18 cellular contexts compared by ENCODE assay signal in the genomic region with DNA sequence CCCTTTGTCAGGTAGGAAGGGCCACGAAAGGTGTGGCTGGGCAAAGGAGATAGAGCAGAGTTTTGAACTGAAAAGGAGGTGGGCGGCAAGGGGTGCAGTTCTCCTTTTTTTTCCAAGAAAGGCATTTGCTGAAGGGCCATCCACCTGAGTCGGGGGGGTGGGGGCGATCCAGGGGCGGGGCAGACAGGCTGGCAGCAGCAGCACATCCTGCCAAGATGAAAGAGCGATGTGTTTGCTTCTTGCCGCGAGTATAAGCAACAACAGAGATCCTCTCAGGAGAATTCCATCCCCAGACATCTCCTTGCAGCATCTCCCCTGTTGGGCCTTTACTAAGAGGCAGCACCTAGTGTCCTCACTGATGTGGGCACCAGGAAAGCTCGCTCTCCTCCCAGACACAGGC.
DNase-seq lines count a peak whose midpoint lies in the region; ATAC-seq and TF ChIP-seq lines count a peak whose summit lies in the region.
"Had no signal": no experiment of that assay in that cellular context is flagged by ENCODE, and none has a peak within 500 bp of the region (broad histone marks: within the 10 kb centered on the region; RNA-seq: fewer than 3 reads in every experiment).

No MANE protein-coding gene starts in this region.

- no peaks in the 10 kb centered on the region for H3K27me3 Mint-ChIP-seq in activated CD4-positive, alpha-beta memory T cell treated with anti-CD3 and anti-CD28 coated beads for 36 hours
- peaks cover 17% of the 10 kb centered on the region for H3K27me3 Mint-ChIP-seq in activated CD4-positive, alpha-beta memory T cell treated with anti-CD3 and anti-CD28 coated beads, Interleukin-2, amount 10 ng/mL, durations not matched to agents 7 days and 5 days
- peaks cover under 1% of the 10 kb centered on the region for H3K27me3 Mint-ChIP-seq in CD8-positive, alpha-beta T cell (ENCODE audit: low read depth)
- H3K27me3 Mint-ChIP-seq in naive thymus-derived CD4-positive, alpha-beta T cell, result peaks cover 0 to 41% (median 0%) of the 10 kb centered on the region in 5 donors

- intact Hi-C loops in activated CD4-positive, alpha-beta memory T cell treated with anti-CD3 and anti-CD28 coated beads for 36 hours (cut with micrococcal nuclease), result no loop called here
- intact Hi-C loops in CD8-positive, alpha-beta T cell (cut with DNase I, micrococcal nuclease), result no loop called here
- intact Hi-C loops in naive thymus-derived CD4-positive, alpha-beta T cell (cut with micrococcal nuclease), result loop anchor here in 1 of 2 donors (10.0 kb wide), 1 partner anchor 359 kb away; no protein-coding TSS in a partner anchor
- intact Hi-C loops in prostate gland (cut with DNase I), result no loop called here

- no peak for TF ChIP-seq POLR2A in prostate gland (IDR thresholded peaks at IDR 0.05)

- H3K27me3 ChIP-seq in CD8-positive, alpha-beta T cell (ENCODE audit: insufficient read depth, low read length), result no peaks in the 10 kb centered on the region
- H3K27me3 ChIP-seq in naive thymus-derived CD4-positive, alpha-beta T cell (ENCODE audit: control insufficient read depth in 2 of 2, insufficient read depth in 2 of 2, low read length in 2 of 2), result no peaks in the 10 kb centered on the region
- H3K27me3 ChIP-seq in prostate gland (replicated peaks; ENCODE audit: insufficient read depth), result no peaks in the 10 kb centered on the region

- no peaks in the 10 kb centered on the region for H3K9me3 ChIP-seq in CD8-positive, alpha-beta T cell (ENCODE audit: low read length)
- H3K9me3 ChIP-seq in naive thymus-derived CD4-positive, alpha-beta T cell (ENCODE audit: control insufficient read depth in 2 of 3, low read length in 3 of 3), result no peaks in the 10 kb centered on the region
- H3K9me3 ChIP-seq in prostate gland, result no peaks in the 10 kb centered on the region
- H3K9me3 ChIP-seq: A549, SK-N-SH had no signal

- 75% methylated on average over 9 of the region's 9 CpGs for WGBS in prostate gland

- no peaks in the 10 kb centered on the region for H3K36me3 ChIP-seq in CD8-positive, alpha-beta T cell (ENCODE audit: insufficient read depth, low read length)
- no peaks in the 10 kb centered on the region for H3K36me3 ChIP-seq in naive thymus-derived CD4-positive, alpha-beta T cell (ENCODE audit: control insufficient read depth in 2 of 3, insufficient read depth in 3 of 3, low read length in 3 of 3)
- no peaks in the 10 kb centered on the region for H3K36me3 ChIP-seq in prostate gland

- H3K27ac ChIP-seq in CD8-positive, alpha-beta T cell (ENCODE audit: low read depth, low read length), result no peak overlapping the region
- H3K27ac ChIP-seq in naive thymus-derived CD4-positive, alpha-beta T cell (ENCODE audit: low read depth, low read length), result no peak overlapping the region
- H3K27ac ChIP-seq in prostate gland, result no peak overlapping the region

- H3K27ac Mint-ChIP-seq in activated CD4-positive, alpha-beta memory T cell treated with anti-CD3 and anti-CD28 coated beads for 36 hours, result peak overlapping the region; percentile 69
- no peak overlapping the region for H3K27ac Mint-ChIP-seq in activated CD4-positive, alpha-beta memory T cell treated with anti-CD3 and anti-CD28 coated beads, Interleukin-2, amount 10 ng/mL, durations not matched to agents 7 days and 5 days
- peak overlapping the region; percentile 85 for H3K27ac Mint-ChIP-seq in CD8-positive, alpha-beta T cell
- peak overlapping the region; percentile 62 to 96 (median 89) for H3K27ac Mint-ChIP-seq in naive thymus-derived CD4-positive, alpha-beta T cell
- H3K27ac Mint-ChIP-seq: type B pancreatic cell had no signal

- no peaks in the 10 kb centered on the region for H3K9me3 Mint-ChIP-seq in activated CD4-positive, alpha-beta memory T cell treated with anti-CD3 and anti-CD28 coated beads for 36 hours
- H3K9me3 Mint-ChIP-seq in activated CD4-positive, alpha-beta memory T cell treated with anti-CD3 and anti-CD28 coated beads, Interleukin-2, amount 10 ng/mL, durations not matched to agents 7 days and 5 days, result no peaks in the 10 kb centered on the region
- H3K9me3 Mint-ChIP-seq in CD8-positive, alpha-beta T cell, result no peaks in the 10 kb centered on the region
- H3K9me3 Mint-ChIP-seq in naive thymus-derived CD4-positive, alpha-beta T cell, result peaks cover 0 to 1% (median 0%) of the 10 kb centered on the region in 11 donors
- H3K9me3 Mint-ChIP-seq: type B pancreatic cell had no signal

- no peak for TF ChIP-seq CTCF in CD8-positive, alpha-beta T cell (IDR thresholded peaks at IDR 0.05)
- TF ChIP-seq CTCF in prostate gland (IDR thresholded peaks at IDR 0.05), result no peak

- H3K4me1 ChIP-seq in CD8-positive, alpha-beta T cell (ENCODE audit: insufficient read depth, low read length), result peaks cover 37% of the 10 kb centered on the region
- peaks cover 28 to 37% of the 10 kb centered on the region in 2 donors for H3K4me1 ChIP-seq in naive thymus-derived CD4-positive, alpha-beta T cell (ENCODE audit: control insufficient read depth in 2 of 2, insufficient read depth in 2 of 2, low read length in 2 of 2)
- H3K4me1 ChIP-seq in prostate gland (replicated peaks), result no peaks in the 10 kb centered on the region
- H3K4me1 ChIP-seq: A549 had no signal

- H3K36me3 Mint-ChIP-seq in activated CD4-positive, alpha-beta memory T cell treated with anti-CD3 and anti-CD28 coated beads for 36 hours, result no peaks in the 10 kb centered on the region
- H3K36me3 Mint-ChIP-seq in activated CD4-positive, alpha-beta memory T cell treated with anti-CD3 and anti-CD28 coated beads, Interleukin-2, amount 10 ng/mL, durations not matched to agents 7 days and 5 days (ENCODE audit: low read depth), result no peaks in the 10 kb centered on the region
- no peaks in the 10 kb centered on the region for H3K36me3 Mint-ChIP-seq in CD8-positive, alpha-beta T cell
- peaks cover 0 to 4% (median 0%) of the 10 kb centered on the region in 5 donors for H3K36me3 Mint-ChIP-seq in naive thymus-derived CD4-positive, alpha-beta T cell
- H3K36me3 Mint-ChIP-seq: type B pancreatic cell had no signal

- H3K4me3 ChIP-seq in CD8-positive, alpha-beta T cell (ENCODE audit: low read depth, low read length), result no peak overlapping the region
- H3K4me3 ChIP-seq in naive thymus-derived CD4-positive, alpha-beta T cell (ENCODE audit: low read length), result peak overlapping the region; percentile 41
- no peak overlapping the region for H3K4me3 ChIP-seq in prostate gland
- H3K4me3 ChIP-seq: A549 had no signal

- DNase-seq in activated CD4-positive, alpha-beta memory T cell treated with anti-CD3 and anti-CD28 coated beads for 36 hours, result peak; percentile 43
- no peak for DNase-seq in activated CD4-positive, alpha-beta memory T cell treated with anti-CD3 and anti-CD28 coated beads, Interleukin-2, amount 10 ng/mL, durations not matched to agents 7 days and 5 days
- peak in 4 of 7 experiments; percentile 12 to 54 (median 26) for DNase-seq in CD8-positive, alpha-beta T cell
- peak; percentile 16 to 24 for DNase-seq in activated CD4-positive, alpha-beta T cell treated with anti-CD3 and anti-CD28 coated beads, Interleukin-2, amount 50 U/mL, for 48 hours
- peak in 6 of 9 donors; percentile 8 to 41 (median 32) for DNase-seq in naive thymus-derived CD4-positive, alpha-beta T cell
- DNase-seq in prostate gland (ENCODE audit: low spot score) (no peak), NCI-H345 (lab: John Stamatoyannopoulos, UW) (no peak)
- DNase-seq: HCEC 1CT, Kasumi-1, NCI-H2171, NCI-H82, SK-N-SH had no signal

- POLR2A ChIA-PET in activated CD4-positive, alpha-beta memory T cell treated with anti-CD3 and anti-CD28 coated beads for 36 hours (lab: Charles Lee), result no interaction called here
- POLR2A ChIA-PET in activated CD4-positive, alpha-beta memory T cell treated with anti-CD3 and anti-CD28 coated beads, Interleukin-2, amount 10 ng/mL, durations not matched to agents 7 days and 5 days (lab: Charles Lee), result no interaction called here
- POLR2A ChIA-PET in CD8-positive, alpha-beta T cell (lab: Charles Lee), result no interaction called here
- POLR2A ChIA-PET in naive thymus-derived CD4-positive, alpha-beta T cell (lab: Charles Lee), result no interaction called here

- CTCF ChIA-PET in activated CD4-positive, alpha-beta memory T cell treated with anti-CD3 and anti-CD28 coated beads for 36 hours (lab: Charles Lee), result no interaction called here
- CTCF ChIA-PET in activated CD4-positive, alpha-beta memory T cell treated with anti-CD3 and anti-CD28 coated beads, Interleukin-2, amount 10 ng/mL, durations not matched to agents 7 days and 5 days (lab: Charles Lee), result interaction anchor here (1.6 kb wide), 1 partner anchor 10 kb away, joined by 4 read pairs; no protein-coding TSS in a partner anchor
- CTCF ChIA-PET in CD8-positive, alpha-beta T cell (lab: Charles Lee), result no interaction called here
- CTCF ChIA-PET in naive thymus-derived CD4-positive, alpha-beta T cell (lab: Charles Lee), result no interaction called here

- ATAC-seq in CD8-positive, alpha-beta T cell, result peak; percentile 43
- peak; percentile 56 for ATAC-seq in naive thymus-derived CD4-positive, alpha-beta T cell
- no peak for ATAC-seq in HG03280 (IDR thresholded peaks at IDR 0.05; ENCODE audit: unreplicated experiment)
- ATAC-seq: A549, esophagus mucosa, left lobe of liver, sciatic nerve had no signal

- H3K4me3 Mint-ChIP-seq in activated CD4-positive, alpha-beta memory T cell treated with anti-CD3 and anti-CD28 coated beads for 36 hours, result peak overlapping the region; percentile 58
- H3K4me3 Mint-ChIP-seq in activated CD4-positive, alpha-beta memory T cell treated with anti-CD3 and anti-CD28 coated beads, Interleukin-2, amount 10 ng/mL, durations not matched to agents 7 days and 5 days, result no peak overlapping the region
- H3K4me3 Mint-ChIP-seq in CD8-positive, alpha-beta T cell, result peak overlapping the region; percentile 68
- peak overlapping the region; percentile 70 to 88 (median 80) for H3K4me3 Mint-ChIP-seq in naive thymus-derived CD4-positive, alpha-beta T cell
- H3K4me3 Mint-ChIP-seq: type B pancreatic cell had no signal

- peaks cover 50% of the 10 kb centered on the region for H3K4me1 Mint-ChIP-seq in activated CD4-positive, alpha-beta memory T cell treated with anti-CD3 and anti-CD28 coated beads for 36 hours (ENCODE audit: low read depth)
- H3K4me1 Mint-ChIP-seq in activated CD4-positive, alpha-beta memory T cell treated with anti-CD3 and anti-CD28 coated beads, Interleukin-2, amount 10 ng/mL, durations not matched to agents 7 days and 5 days, result peaks cover 41% of the 10 kb centered on the region
- peaks cover 48% of the 10 kb centered on the region for H3K4me1 Mint-ChIP-seq in CD8-positive, alpha-beta T cell (ENCODE audit: low read depth)
- peaks cover 44 to 54% (median 52%) of the 10 kb centered on the region in 7 donors for H3K4me1 Mint-ChIP-seq in naive thymus-derived CD4-positive, alpha-beta T cell

Comparison
In these comparisons a context has a peak if more than half of its experiments do, and no peak if none do; other contexts are left out.
1. DNase-seq: peak in activated CD4-positive, alpha-beta memory T cell treated with anti-CD3 and anti-CD28 coated beads for 36 hours (single experiment), CD8-positive, alpha-beta T cell (4 of 7), activated CD4-positive, alpha-beta T cell treated with anti-CD3 and anti-CD28 coated beads, Interleukin-2, amount 50 U/mL, for 48 hours (2 of 2) and naive thymus-derived CD4-positive, alpha-beta T cell (6 of 9); none in activated CD4-positive, alpha-beta memory T cell treated with anti-CD3 and anti-CD28 coated beads, Interleukin-2, amount 10 ng/mL, durations not matched to agents 7 days and 5 days (single experiment), prostate gland (single experiment) and NCI-H345 (single experiment).